ENCODE assay signal across 17 cellular contexts in genomic region chr19:31392514-31392913, GRCh38. TPM values are rescaled to one million over a fixed set of nuclear protein-coding genes. Genes with fewer than 3 reads are reported as not detected.
A peak's percentile ranks its signal among the peaks of the same experiment; 100 is the strongest.
DNase-seq lines count a peak whose midpoint lies in the region; ATAC-seq and TF ChIP-seq lines count a peak whose summit lies in the region.
"Had no signal": no experiment of that assay in that cellular context is flagged by ENCODE, and none has a peak within 500 bp of the region (broad histone marks: within the 10 kb centered on the region; RNA-seq: fewer than 3 reads in every experiment).

No MANE protein-coding gene starts in this region.

- no peaks in the 10 kb centered on the region for H3K27me3 ChIP-seq in mesendoderm (ENCODE audit: insufficient read depth, low read length, poor library complexity)

- no peak overlapping the region for H4K5ac ChIP-seq in mesendoderm (ENCODE audit: low read length)

- H2AK5ac ChIP-seq in mesendoderm (ENCODE audit: low read length) = no peak overlapping the region

- TF ChIP-seq CTCF in AG10803 (conservative IDR thresholded peaks at IDR 0.05; ENCODE audit: low read length) = no peak
- no peak for TF ChIP-seq CTCF in fibroblast of pulmonary artery (IDR thresholded peaks at IDR 0.05; ENCODE audit: low read length, missing control alignments)

- H3K79me1 ChIP-seq in mesendoderm (ENCODE audit: low read length) = no peaks in the 10 kb centered on the region

- no peaks in the 10 kb centered on the region for H3K79me2 ChIP-seq in mesendoderm (ENCODE audit: control insufficient read depth, insufficient read depth, low read length)

- H4K8ac ChIP-seq in mesendoderm (ENCODE audit: low read depth, low read length) = no peak overlapping the region

- H3K4ac ChIP-seq in mesendoderm (ENCODE audit: low read depth, low read length) = no peak overlapping the region

- H3K18ac ChIP-seq in mesendoderm (ENCODE audit: low read length) = no peak overlapping the region

- no peak overlapping the region for H3K23ac ChIP-seq in mesendoderm (ENCODE audit: low read length)

- H2BK120ac ChIP-seq in mesendoderm (ENCODE audit: low read depth, low read length) = no peak overlapping the region

- ATAC-seq in left colon = no peak
- ATAC-seq: HCT116 had no signal

- H3K4me3 ChIP-seq in AG10803 (ENCODE audit: low read length) (no peak overlapping the region), SK-N-MC (no peak overlapping the region), fibroblast of pulmonary artery (replicated peaks; ENCODE audit: low read depth, low read length) (no peak overlapping the region), mesendoderm (ENCODE audit: low read length) (no peak overlapping the region)

- intact Hi-C loops in left colon (cut with DNase I, micrococcal nuclease) = no loop called here

- no peaks in the 10 kb centered on the region for H3K36me3 ChIP-seq in SK-N-MC (ENCODE audit: insufficient read depth, low read length)
- H3K36me3 ChIP-seq in mesendoderm (ENCODE audit: control insufficient read depth, insufficient read depth, low read length) = no peaks in the 10 kb centered on the region

- no CpG with 5 or more reads among the region's 6 CpGs for WGBS in mesendoderm (ENCODE audit: extremely low coverage, insufficient coverage, low lambda C conversion rate)

- no peak overlapping the region for H2BK15ac ChIP-seq in mesendoderm (replicated peaks; ENCODE audit: low read depth)

- H3K9me3 ChIP-seq in SK-N-MC (ENCODE audit: low read depth, low read length) = no peaks in the 10 kb centered on the region

- H3K4me2 ChIP-seq in mesendoderm (ENCODE audit: low read length) = no peak overlapping the region

- H3K9ac ChIP-seq in SK-N-MC (ENCODE audit: insufficient read length) = peak overlapping the region; percentile 61
- no peak overlapping the region for H3K9ac ChIP-seq in mesendoderm (ENCODE audit: low read length)

- H2BK5ac ChIP-seq in mesendoderm (ENCODE audit: low read length) = no peak overlapping the region

- DNase-seq in AG10803 (ENCODE audit: low read depth) (peak; percentile 4), SK-N-MC (ENCODE audit: low read depth, low spot score) (no peak), fibroblast of pulmonary artery (ENCODE audit: low read depth) (peak; percentile 16), mesendoderm (peak; percentile 27), NCI-H1694 treated with DMSO at 0.1 percent for 48 hours (lab: John Stamatoyannopoulos, UW) (no peak), AG08396 (ENCODE audit: low spot score) (no peak), left colon (no peak)
- DNase-seq: AML-193; COR-L47; KG1; NCI-H1436 treated with DMSO at 0.1 percent for 48 hours; NCI-H2081 treated with DMSO at 0.1 percent for 48 hours; NCI-H524 treated with DMSO at 0.1 percent for 48 hours; NK-92 treated with Interleukin-12 subunit alpha and Interleukin-12 subunit beta, amount 100 ng/mL, for 24 hours; OCI-M1; SIG-M5 had no signal

- H3K27ac ChIP-seq in SK-N-MC (peak overlapping the region; percentile 73), mesendoderm (ENCODE audit: low read depth, low read length) (no peak overlapping the region)

- H3K56ac ChIP-seq in mesendoderm (ENCODE audit: low read length) = no peak overlapping the region

- no peaks in the 10 kb centered on the region for H3K4me1 ChIP-seq in mesendoderm (ENCODE audit: control insufficient read depth, low read depth, low read length)

RNA-seq across cellular contexts. Expression of gene TSHZ3, which starts 43.3 kb away (rescaled TPM):
- 3.8 TPM for polyA plus RNA-seq in mesendoderm (2013, experiment 1 of 2)
- polyA plus RNA-seq in mesendoderm (2013, experiment 2 of 2) = 4.1 TPM
- 1 to 10 TPM; 1.3 to 6.5 TPM for total RNA-seq in left colon

Comparison
In these comparisons a context has a peak if more than half of its experiments do, and no peak if none do; other contexts are left out.
1. DNase-seq: peak in AG10803 (single experiment), fibroblast of pulmonary artery (single experiment) and mesendoderm (single experiment); none in SK-N-MC (single experiment), NCI-H1694 treated with DMSO at 0.1 percent for 48 hours (single experiment), AG08396 (single experiment) and left colon (0 of 2).